10 cellular contexts compared by ENCODE assay signal in genomic region chr2:218745559-218746469, GRCh38. TPM values are rescaled to one million over a fixed set of nuclear protein-coding genes. Genes with fewer than 3 reads are reported as not detected.
DNase-seq lines count a peak whose midpoint lies in the region; ATAC-seq and TF ChIP-seq lines count a peak whose summit lies in the region.
"Had no signal": no experiment of that assay in that cellular context is flagged by ENCODE, and none has a peak within 500 bp of the region (broad histone marks: within the 10 kb centered on the region; RNA-seq: fewer than 3 reads in every experiment).

No MANE protein-coding gene starts in this region.

- peaks cover 73 to 100% (median 94%) of the 10 kb centered on the region in 11 experiments for H3K36me3 ChIP-seq in BLaER1 treated with 17β-estradiol and CSF1 and Interleukin-3, amounts not matched to agents 10 nM and 100 nM
- H3K36me3 ChIP-seq in neural progenitor cell (no peaks in the 10 kb centered on the region), MM.1S (replicated peaks; ENCODE audit: insufficient read depth, low read length) (no peaks in the 10 kb centered on the region; the same call in 1 of the 2 replicates)

- H3F3A ChIP-seq in neural progenitor cell (ENCODE audit: low read depth) (no peaks in the 10 kb centered on the region), MM.1S (ENCODE audit: insufficient read depth, low read length) (no peaks in the 10 kb centered on the region)

- H3K4me2 ChIP-seq in BLaER1 treated with 17β-estradiol and CSF1 and Interleukin-3, amounts not matched to agents 10 nM and 100 nM: peak overlapping the region in 6 of 11 experiments; percentile 20 to 87 (median 76); a peak in 11 of 22 replicates
- H3K4me2 ChIP-seq in neural progenitor cell (no peak overlapping the region), MM.1S (ENCODE audit: low read depth, low read length) (no peak overlapping the region)

- peaks cover 0 to 85% (median 24%) of the 10 kb centered on the region in 10 experiments; a peak in 13 of 20 replicates for H3K4me1 ChIP-seq in BLaER1 treated with 17β-estradiol and CSF1 and Interleukin-3, amounts not matched to agents 10 nM and 100 nM
- no peaks in the 10 kb centered on the region for H3K4me1 ChIP-seq in neural progenitor cell
- no peaks in the 10 kb centered on the region for H3K4me1 ChIP-seq in MM.1S (ENCODE audit: low read length)

- POLR2A ChIA-PET in activated CD4-positive, alpha-beta memory T cell treated with anti-CD3 and anti-CD28 coated beads, Interleukin-2, amount 10 ng/mL, durations not matched to agents 7 days and 5 days (lab: Charles Lee): interaction anchor here (1.3 kb wide), 1 partner anchor 12 kb away, joined by 3 read pairs; no protein-coding TSS in a partner anchor

- CTCF ChIA-PET in activated CD4-positive, alpha-beta memory T cell treated with anti-CD3 and anti-CD28 coated beads, Interleukin-2, amount 10 ng/mL, durations not matched to agents 7 days and 5 days (lab: Charles Lee): interaction anchor here (1.2 kb wide), 1 partner anchor 19 kb away, joined by 3 read pairs; no protein-coding TSS in a partner anchor

- peak overlapping the region; percentile 65 for H3K27ac Mint-ChIP-seq in activated T-helper 17 cell treated with anti-CD3 and anti-CD28 coated beads, Interleukin-2, amount 50 U/mL, for 72 hours
- H3K27ac Mint-ChIP-seq in neural progenitor cell: peak overlapping the region; percentile 61
- H3K27ac Mint-ChIP-seq in activated CD4-positive, alpha-beta memory T cell treated with anti-CD3 and anti-CD28 coated beads, Interleukin-2, amount 10 ng/mL, durations not matched to agents 7 days and 5 days: no peak overlapping the region

- H2AFZ ChIP-seq in neural progenitor cell (replicated peaks) (no peak overlapping the region), MM.1S (ENCODE audit: low read length) (no peak overlapping the region)

- no peaks in the 10 kb centered on the region for H3K27me3 Mint-ChIP-seq in activated T-helper 17 cell treated with anti-CD3 and anti-CD28 coated beads, Interleukin-2, amount 50 U/mL, for 72 hours
- peaks cover 4% of the 10 kb centered on the region for H3K27me3 Mint-ChIP-seq in neural progenitor cell (ENCODE audit: insufficient read depth, low read depth)
- H3K27me3 Mint-ChIP-seq in activated CD4-positive, alpha-beta memory T cell treated with anti-CD3 and anti-CD28 coated beads, Interleukin-2, amount 10 ng/mL, durations not matched to agents 7 days and 5 days: no peaks in the 10 kb centered on the region
- H3K27me3 Mint-ChIP-seq: CD4-positive, alpha-beta memory T cell had no signal

- peaks cover 0 to 12% (median 0%) of the 10 kb centered on the region in 11 experiments; a peak in 1 of 22 replicates for H3K9me3 ChIP-seq in BLaER1 treated with 17β-estradiol and CSF1 and Interleukin-3, amounts not matched to agents 10 nM and 100 nM (replicated peaks in 1 of 11)
- H3K9me3 ChIP-seq in neural progenitor cell (ENCODE audit: low read depth): no peaks in the 10 kb centered on the region
- H3K9me3 ChIP-seq in MM.1S (replicated peaks; ENCODE audit: insufficient read depth, low read length): no peaks in the 10 kb centered on the region

- H3K9ac ChIP-seq in BLaER1 treated with 17β-estradiol and CSF1 and Interleukin-3, amounts not matched to agents 10 nM and 100 nM: peak overlapping the region in 5 of 11 experiments; percentile 18 to 64 (median 62); a peak in 7 of 22 replicates
- H3K9ac ChIP-seq in neural progenitor cell: no peak overlapping the region
- H3K9ac ChIP-seq in MM.1S (ENCODE audit: low read length): no peak overlapping the region

- H4K20me1 ChIP-seq in BLaER1 treated with 17β-estradiol and CSF1 and Interleukin-3, amounts not matched to agents 10 nM and 100 nM: no peaks in the 10 kb centered on the region; a peak in 1 of 22 replicates
- H4K20me1 ChIP-seq in neural progenitor cell (ENCODE audit: low read depth): peaks cover 12% of the 10 kb centered on the region
- no peaks in the 10 kb centered on the region for H4K20me1 ChIP-seq in MM.1S (ENCODE audit: insufficient read depth, low read length)

- no peak overlapping the region for H3K4me3 Mint-ChIP-seq in activated T-helper 17 cell treated with anti-CD3 and anti-CD28 coated beads, Interleukin-2, amount 50 U/mL, for 72 hours
- no peak overlapping the region for H3K4me3 Mint-ChIP-seq in neural progenitor cell
- H3K4me3 Mint-ChIP-seq in activated CD4-positive, alpha-beta memory T cell treated with anti-CD3 and anti-CD28 coated beads, Interleukin-2, amount 10 ng/mL, durations not matched to agents 7 days and 5 days: no peak overlapping the region
- H3K4me3 Mint-ChIP-seq: CD4-positive, alpha-beta memory T cell had no signal

- no peaks in the 10 kb centered on the region for H3K9me3 Mint-ChIP-seq in activated T-helper 17 cell treated with anti-CD3 and anti-CD28 coated beads, Interleukin-2, amount 50 U/mL, for 72 hours
- H3K9me3 Mint-ChIP-seq in neural progenitor cell: no peaks in the 10 kb centered on the region
- H3K9me3 Mint-ChIP-seq in activated CD4-positive, alpha-beta memory T cell treated with anti-CD3 and anti-CD28 coated beads, Interleukin-2, amount 10 ng/mL, durations not matched to agents 7 days and 5 days: no peaks in the 10 kb centered on the region
- H3K9me3 Mint-ChIP-seq: CD4-positive, alpha-beta memory T cell had no signal

- TF ChIP-seq CTCF in fibroblast of pulmonary artery (IDR thresholded peaks at IDR 0.05; ENCODE audit: low read length, missing control alignments) (no peak), neural progenitor cell (IDR thresholded peaks at IDR 0.05) (no peak), MM.1S (IDR thresholded peaks at IDR 0.05; ENCODE audit: low read length) (no peak)

- no peaks in the 10 kb centered on the region for H3K9me2 ChIP-seq in MM.1S (replicated peaks; ENCODE audit: insufficient read depth, low read length)

- H3K36me3 Mint-ChIP-seq in activated T-helper 17 cell treated with anti-CD3 and anti-CD28 coated beads, Interleukin-2, amount 50 U/mL, for 72 hours (ENCODE audit: low read depth): peaks cover 97% of the 10 kb centered on the region
- H3K36me3 Mint-ChIP-seq in neural progenitor cell: peaks cover 51% of the 10 kb centered on the region
- peaks cover 50% of the 10 kb centered on the region for H3K36me3 Mint-ChIP-seq in activated CD4-positive, alpha-beta memory T cell treated with anti-CD3 and anti-CD28 coated beads, Interleukin-2, amount 10 ng/mL, durations not matched to agents 7 days and 5 days (ENCODE audit: low read depth)

- no peaks in the 10 kb centered on the region for H3K79me2 ChIP-seq in neural progenitor cell (ENCODE audit: low read depth)
- H3K79me2 ChIP-seq in MM.1S (ENCODE audit: low read length): 0 out of 2 replicates have a peak, but pooled peaks cover 10% of the 10 kb centered on the region

- H3K4me1 Mint-ChIP-seq in activated T-helper 17 cell treated with anti-CD3 and anti-CD28 coated beads, Interleukin-2, amount 50 U/mL, for 72 hours: peaks cover 20% of the 10 kb centered on the region
- H3K4me1 Mint-ChIP-seq in neural progenitor cell: peaks cover 4% of the 10 kb centered on the region
- H3K4me1 Mint-ChIP-seq in activated CD4-positive, alpha-beta memory T cell treated with anti-CD3 and anti-CD28 coated beads, Interleukin-2, amount 10 ng/mL, durations not matched to agents 7 days and 5 days: peaks cover 16% of the 10 kb centered on the region

- ATAC-seq in activated T-helper 17 cell treated with anti-CD3 and anti-CD28 coated beads, Interleukin-2, amount 50 U/mL, for 72 hours (replicated peaks): no peak
- ATAC-seq in GM21528 (IDR thresholded peaks at IDR 0.05; ENCODE audit: low FRiP score, unreplicated experiment): no peak

- peak overlapping the region in 8 of 11 experiments; percentile 32 to 88 (median 76); a peak in 13 of 22 replicates for H3K27ac ChIP-seq in BLaER1 treated with 17β-estradiol and CSF1 and Interleukin-3, amounts not matched to agents 10 nM and 100 nM
- H3K27ac ChIP-seq in neural progenitor cell: no peak overlapping the region
- H3K27ac ChIP-seq in MM.1S (ENCODE audit: low read length): no peak overlapping the region

- no peaks in the 10 kb centered on the region for H3K27me3 ChIP-seq in BLaER1 treated with 17β-estradiol and CSF1 and Interleukin-3, amounts not matched to agents 10 nM and 100 nM
- H3K27me3 ChIP-seq in neural progenitor cell: no peaks in the 10 kb centered on the region
- no peaks in the 10 kb centered on the region for H3K27me3 ChIP-seq in MM.1S (replicated peaks; ENCODE audit: insufficient read depth, low read length)

- peak; percentile 90 for DNase-seq in fibroblast of pulmonary artery (ENCODE audit: low read depth)
- DNase-seq in neural progenitor cell (ENCODE audit: low spot score): no peak
- DNase-seq in MM.1S: no peak
- DNase-seq in NAMALWA (ENCODE audit: low spot score): no peak
- DNase-seq in activated CD4-positive, alpha-beta memory T cell treated with anti-CD3 and anti-CD28 coated beads, Interleukin-2, amount 10 ng/mL, durations not matched to agents 7 days and 5 days: no peak
- DNase-seq: CD4-positive, alpha-beta memory T cell; NCI-H2081 had no signal

- H3K4me3 ChIP-seq in BLaER1 treated with 17β-estradiol and CSF1 and Interleukin-3, amounts not matched to agents 10 nM and 100 nM: no peak overlapping the region
- H3K4me3 ChIP-seq in fibroblast of pulmonary artery (replicated peaks; ENCODE audit: low read depth, low read length) (no peak overlapping the region), neural progenitor cell (no peak overlapping the region), MM.1S (ENCODE audit: low read length) (no peak overlapping the region)

RNA-seq across cellular contexts. Expression of gene TTLL4, which starts 35.2 kb away (rescaled TPM):
- total RNA-seq in activated T-helper 17 cell treated with anti-CD3 and anti-CD28 coated beads, Interleukin-2, amount 50 U/mL, for 72 hours: 10 to 100 TPM; 34.1 to 42.6 TPM
- total RNA-seq in neural progenitor cell (ENCODE audit: low replicate concordance): 39.8 and 41.0 TPM in 2 replicates
- 10 to 100 TPM; 27.6 to 29.2 TPM for total RNA-seq in activated CD4-positive, alpha-beta memory T cell treated with anti-CD3 and anti-CD28 coated beads, Interleukin-2, amount 10 ng/mL, durations not matched to agents 7 days and 5 days

RNA-seq across cellular contexts. Expression of gene CYP27A1, which starts 36.1 kb away (rescaled TPM):
- under 1 TPM in 1 of 2 donors, not detected in 1; 0.66 TPM for total RNA-seq in activated T-helper 17 cell treated with anti-CD3 and anti-CD28 coated beads, Interleukin-2, amount 50 U/mL, for 72 hours
- total RNA-seq in neural progenitor cell (ENCODE audit: low replicate concordance): 0.11 and 0.43 TPM in 2 replicates
- total RNA-seq in activated CD4-positive, alpha-beta memory T cell treated with anti-CD3 and anti-CD28 coated beads, Interleukin-2, amount 10 ng/mL, durations not matched to agents 7 days and 5 days: not detected

Comparison
In these comparisons a context has a peak if more than half of its experiments do, and no peak if none do; other contexts are left out.
1. H3K27ac ChIP-seq: peak in BLaER1 treated with 17β-estradiol and CSF1 and Interleukin-3, amounts not matched to agents 10 nM and 100 nM (8 of 11); none in neural progenitor cell (single experiment) and MM.1S (single experiment).
2. H3K4me2 ChIP-seq: peak in BLaER1 treated with 17β-estradiol and CSF1 and Interleukin-3, amounts not matched to agents 10 nM and 100 nM (6 of 11); none in neural progenitor cell (single experiment) and MM.1S (single experiment).